In genomic region chr10:127463548-127463947, GRCh38 we compare ENCODE assay signal across 23 cellular contexts.
"Had no signal": no experiment of that assay in that cellular context is flagged by ENCODE, and none has a peak within 500 bp of the region (broad histone marks: within the 10 kb centered on the region; RNA-seq: fewer than 3 reads in every experiment).

No MANE protein-coding gene starts in this region.

- H3K4me1 ChIP-seq: SJCRH30 had no signal

- DNase-seq: Karpas-422, KBM-7, MG63, NCI-H1048, NCI-H1417, NCI-H1694, NCI-H187, NCI-H1930, NCI-H2107, NCI-H2227 treated with DMSO at 0.1 percent for 48 hours, NCI-H446, NCI-H524 treated with DMSO at 0.1 percent for 48 hours, NCI-H526 treated with DMSO at 0.1 percent for 48 hours, PC-9, SHP77, SIG-M5, SJCRH30 had no signal

- H3K4me2 ChIP-seq: KMS-11, PC-9 had no signal

- H3K9me3 ChIP-seq: MG63, SJCRH30 had no signal

- H3K27ac ChIP-seq: KMS-11, PC-9, RWPE1, SJCRH30, SK-N-MC had no signal

- H3K36me3 ChIP-seq: MG63, SJCRH30 had no signal

- ATAC-seq: Panc1, Right ventricle myocardium inferior, SK-N-SH treated with all-trans-retinoic acid at 6 μM for 48 hours had no signal

- H2AFZ ChIP-seq: PC-9 had no signal

- H3K27me3 ChIP-seq: SJCRH30 had no signal

- H3K9ac ChIP-seq: KMS-11 had no signal

- H3K4me3 ChIP-seq: MG63, PC-9, SJCRH30, SK-N-MC had no signal
